Comparison of ENCODE assay signal across 20 cellular contexts in genomic region chr11:75576017-75576416, GRCh38. TPM values are rescaled to one million over a fixed set of nuclear protein-coding genes. Genes with fewer than 3 reads are reported as not detected.
DNase-seq lines count a peak whose midpoint lies in the region; ATAC-seq, FAIRE-seq and TF ChIP-seq lines count a peak whose summit lies in the region.
"Had no signal": no experiment of that assay in that cellular context is flagged by ENCODE, and none has a peak within 500 bp of the region (broad histone marks: within the 10 kb centered on the region; RNA-seq: fewer than 3 reads in every experiment).

No MANE protein-coding gene starts in this region.

- peaks cover 67% of the 10 kb centered on the region for H3F3A ChIP-seq in GM23248 (ENCODE audit: insufficient read depth)

- BruUV-seq in K562 (replicated peaks; lab: Mats Ljungman, UMichigan), result no TSS peak

- H3K27me3 Mint-ChIP-seq in CD4-positive, alpha-beta memory T cell, result peaks cover 0 to 2% of the 10 kb centered on the region in 2 donors
- H3K27me3 Mint-ChIP-seq: activated CD4-positive, alpha-beta T cell treated with anti-CD3 and anti-CD28 coated beads for 36 hours; activated naive CD4-positive, alpha-beta T cell treated with anti-CD3 and anti-CD28 coated beads, Interleukin-2, amount 50 U/mL, for 24 hours had no signal

- no peaks in the 10 kb centered on the region for H3K9me3 ChIP-seq in GM23248 (ENCODE audit: low read depth)
- no peaks in the 10 kb centered on the region for H3K9me3 ChIP-seq in K562 (replicated peaks; ENCODE audit: control insufficient read depth, insufficient read depth, low read depth, low read length)
- no peaks in the 10 kb centered on the region for H3K9me3 ChIP-seq in tibial nerve
- H3K9me3 ChIP-seq in CD4-positive, alpha-beta memory T cell (ENCODE audit: control insufficient read depth in 1 of 2, low read length in 2 of 2), result no peaks in the 10 kb centered on the region
- no peaks in the 10 kb centered on the region for H3K9me3 ChIP-seq in sigmoid colon
- H3K9me3 ChIP-seq: esophagus muscularis mucosa, MG63 had no signal

- H3K79me2 ChIP-seq in GM23248 (ENCODE audit: insufficient read depth) (peaks cover 13% of the 10 kb centered on the region), K562 (ENCODE audit: control insufficient read depth, insufficient read depth, low read length) (no peaks in the 10 kb centered on the region), mesendoderm (ENCODE audit: control insufficient read depth, insufficient read depth, low read length) (no peaks in the 10 kb centered on the region)

- no peak overlapping the region for H4K8ac ChIP-seq in mesendoderm (ENCODE audit: low read depth, low read length)

- in situ Hi-C loops in GM23248 (cut with MboI), result no loop called here
- in situ Hi-C loops in K562 (cut with MboI), result no loop called here

- no peak overlapping the region for H3K9ac ChIP-seq in GM23248
- H3K9ac ChIP-seq in K562 (ENCODE audit: insufficient read depth in 1 of 2, low read depth in 2 of 2, low read length in 2 of 2), result peak overlapping the region in 1 of 2 experiments; percentile 20; a peak in 1 of 4 replicates
- no peak overlapping the region for H3K9ac ChIP-seq in mesendoderm (ENCODE audit: low read length)

- H3K4me1 ChIP-seq in GM23248 (ENCODE audit: insufficient read depth) (0 out of 2 replicates have a peak, but pooled peaks cover 5% of the 10 kb centered on the region), K562 (replicated peaks in 1 of 2; ENCODE audit: control insufficient read depth in 2 of 2, insufficient read depth in 2 of 2, low read length in 2 of 2) (peaks cover 10 to 12% of the 10 kb centered on the region in 2 experiments; a peak in 4 of 5 replicates), mesendoderm (ENCODE audit: control insufficient read depth, low read depth, low read length) (no peaks in the 10 kb centered on the region), tibial nerve (peaks cover 0 to 25% (median 7%) of the 10 kb centered on the region in 4 donors), sigmoid colon (peaks cover 0 to 22% (median 16%) of the 10 kb centered on the region in 4 donors)
- H3K4me1 ChIP-seq in CD4-positive, alpha-beta memory T cell (ENCODE audit: insufficient read depth, low read length), result no peaks in the 10 kb centered on the region

- H3K4me3 ChIP-seq in GM23248 (no peak overlapping the region), K562 (no peak overlapping the region), mesendoderm (ENCODE audit: low read length) (no peak overlapping the region), tibial nerve (no peak overlapping the region), sigmoid colon (no peak overlapping the region)
- no peak overlapping the region for H3K4me3 ChIP-seq in CD4-positive, alpha-beta memory T cell (ENCODE audit: low read length in 2 of 2)
- H3K4me3 ChIP-seq: esophagus muscularis mucosa, GM12878, MG63 had no signal

- DNase-seq in GM23248 (no peak), K562 (ENCODE audit: extremely low read depth in 1 of 4, low spot score in 3 of 4) (no peak), mesendoderm (no peak), tibial nerve (ENCODE audit: low spot score in 2 of 2) (no peak), HCEC 1CT (no peak), sigmoid colon (no peak)
- no peak for DNase-seq in CD4-positive, alpha-beta memory T cell
- DNase-seq: DMS79; effector memory CD4-positive, alpha-beta T cell; glutamatergic neuron; NCI-H1436; stimulated activated CD4-positive, alpha-beta T cell treated with anti-CD3 and anti-CD28 coated beads, Interleukin-4, amount 100 ng/mL, for 4 hours had no signal

- H3K56ac ChIP-seq in mesendoderm (ENCODE audit: low read length), result peak overlapping the region; percentile 9

- no peak overlapping the region for H3K18ac ChIP-seq in mesendoderm (ENCODE audit: low read length)

- WGBS in GM23248 (ENCODE audit: low coverage in 1 of 2, low lambda C conversion rate in 2 of 2, missing lambda C conversion rate in 2 of 2), 2 experiments, result 64 to 69% methylated on average over 6 of the region's 6 CpGs
- WGBS in K562 (ENCODE audit: insufficient coverage, low coverage, missing lambda C conversion rate), result 72% methylated on average over 3 of the region's 6 CpGs
- WGBS in mesendoderm (ENCODE audit: extremely low coverage, insufficient coverage, low lambda C conversion rate), result no CpG with 5 or more reads among the region's 6 CpGs
- WGBS in tibial nerve, 2 donors, result 70 to 78% methylated on average over 6 of the region's 6 CpGs
- 86 to 88% methylated on average over 6 of the region's 6 CpGs for WGBS in sigmoid colon, 2 donors

- intact Hi-C loops in K562 (cut with micrococcal nuclease) (no loop called here), sigmoid colon (cut with DNase I) (no loop called here)
- intact Hi-C loops in CD4-positive, alpha-beta memory T cell (cut with micrococcal nuclease), result loop anchor here (2.0 kb wide), 1 partner anchor 131 kb away; no protein-coding TSS in a partner anchor

- H3K4me1 Mint-ChIP-seq in CD4-positive, alpha-beta memory T cell, result no peaks in the 10 kb centered on the region
- H3K4me1 Mint-ChIP-seq: activated CD4-positive, alpha-beta T cell treated with anti-CD3 and anti-CD28 coated beads for 36 hours had no signal

- no peak overlapping the region for H2AFZ ChIP-seq in GM23248
- no peak overlapping the region for H2AFZ ChIP-seq in K562 (ENCODE audit: low read depth, low read length)

- no peaks in the 10 kb centered on the region for H3K9me2 ChIP-seq in GM23248 (ENCODE audit: insufficient read depth)

- CTCF ChIA-PET in K562 (lab: Yijun Ruan, JAX; ENCODE audit: low intra/inter-chr PET ratio), result no interaction called here
- CTCF ChIA-PET in CD4-positive, alpha-beta memory T cell (lab: Charles Lee; ENCODE audit: partially characterized antibody), result interaction anchor here (0.6 to 4.1 kb wide), 14 partner anchors 11 to 1207 kb away, joined by 3 to 28 read pairs (median 3); no protein-coding TSS in a partner anchor

- no peak overlapping the region for H4K5ac ChIP-seq in mesendoderm (ENCODE audit: low read length)

- H3K27ac ChIP-seq in GM23248 (peak overlapping the region; percentile 56), K562 (ENCODE audit: extremely low read depth, low read depth, low read length) (no peak overlapping the region), mesendoderm (ENCODE audit: low read depth, low read length) (no peak overlapping the region), tibial nerve (peak overlapping the region in 3 of 4 donors; percentile 54 to 84 (median 62)), sigmoid colon (peak overlapping the region in 1 of 4 donors; percentile 48)
- H3K27ac ChIP-seq in CD4-positive, alpha-beta memory T cell (ENCODE audit: low read depth, low read length), result no peak overlapping the region

- ATAC-seq in K562, result no peak

- H3K36me3 ChIP-seq in GM23248 (ENCODE audit: low read depth) (peaks cover 32% of the 10 kb centered on the region), K562 (ENCODE audit: control insufficient read depth, insufficient read depth, low read length) (peaks cover 23% of the 10 kb centered on the region; the same call in 2 of the 3 replicates), mesendoderm (ENCODE audit: control insufficient read depth, insufficient read depth, low read length) (peaks cover 23% of the 10 kb centered on the region), tibial nerve (peaks cover 0 to 32% (median 6%) of the 10 kb centered on the region in 3 donors), sigmoid colon (peaks cover under 1 to 31% (median 26%) of the 10 kb centered on the region in 4 donors)
- H3K36me3 ChIP-seq in CD4-positive, alpha-beta memory T cell (ENCODE audit: insufficient read depth, low read length), result peaks cover 12% of the 10 kb centered on the region

- TF ChIP-seq EP300 in K562 (IDR thresholded peaks at IDR 0.05; ENCODE audit: low read length) (no peak), tibial nerve (IDR thresholded peaks at IDR 0.05) (no peak), sigmoid colon (IDR thresholded peaks at IDR 0.05) (no peak)

- no peak overlapping the region for H3K4me2 ChIP-seq in GM23248 (ENCODE audit: unreplicated experiment)
- H3K4me2 ChIP-seq in K562 (ENCODE audit: insufficient read depth, low read length), result no peak overlapping the region
- no peak overlapping the region for H3K4me2 ChIP-seq in mesendoderm (ENCODE audit: low read length)

- TF ChIP-seq POLR2A in K562 (conservative IDR thresholded peaks at IDR 0.05), result no peak
- no peak for TF ChIP-seq POLR2A in tibial nerve (IDR thresholded peaks at IDR 0.05)
- no peak for TF ChIP-seq POLR2A in sigmoid colon (IDR thresholded peaks at IDR 0.05)

- no peaks in the 10 kb centered on the region for H3K79me1 ChIP-seq in mesendoderm (ENCODE audit: low read length)

- no peak for FAIRE-seq in K562 (lab: Jason Lieb, UNC)
- FAIRE-seq: GM12878, TTC549 had no signal

- no peak overlapping the region for H2BK120ac ChIP-seq in mesendoderm (ENCODE audit: low read depth, low read length)

- TF ChIP-seq CTCF in K562 (IDR thresholded peaks at IDR 0.05 in 2 of 3, conservative IDR thresholded peaks at IDR 0.05 in 1 of 3; ENCODE audit: insufficient read depth in 2 of 3, low read depth in 1 of 3, low read length in 3 of 3), result no peak
- TF ChIP-seq CTCF in tibial nerve (IDR thresholded peaks at IDR 0.05), result no peak
- TF ChIP-seq CTCF in sigmoid colon (IDR thresholded peaks at IDR 0.05), result no peak

- no peaks in the 10 kb centered on the region for H3K9me3 Mint-ChIP-seq in CD4-positive, alpha-beta memory T cell
- H3K9me3 Mint-ChIP-seq: activated naive CD4-positive, alpha-beta T cell treated with anti-CD3 and anti-CD28 coated beads, Interleukin-2, amount 50 U/mL, for 24 hours; H9 had no signal

- peaks cover 7 to 22% of the 10 kb centered on the region in 2 donors for H3K36me3 Mint-ChIP-seq in CD4-positive, alpha-beta memory T cell

- H3K9me1 ChIP-seq in K562 (ENCODE audit: control insufficient read depth, insufficient read depth, low read length), result no peaks in the 10 kb centered on the region

- peak overlapping the region in 1 of 7 donors; percentile 24 for H3K27ac Mint-ChIP-seq in CD4-positive, alpha-beta memory T cell
- H3K27ac Mint-ChIP-seq: activated CD4-positive, alpha-beta T cell treated with anti-CD3 and anti-CD28 coated beads for 36 hours; activated naive CD4-positive, alpha-beta T cell treated with anti-CD3 and anti-CD28 coated beads, Interleukin-2, amount 50 U/mL, for 24 hours had no signal

- no peak overlapping the region for H2AK5ac ChIP-seq in mesendoderm (ENCODE audit: low read length)

- TF ChIP-seq RAD21 in K562 (CRISPR knock-in tag; conservative IDR thresholded peaks at IDR 0.05 in 1 of 2, IDR thresholded peaks at IDR 0.05 in 1 of 2), result no peak

- no peak overlapping the region for H2BK5ac ChIP-seq in mesendoderm (ENCODE audit: low read length)

- H2BK15ac ChIP-seq in mesendoderm (replicated peaks; ENCODE audit: low read depth), result no peak overlapping the region

- POLR2A ChIA-PET in K562 (lab: Yijun Ruan, JAX), result interaction anchor here (0.6 to 8.8 kb wide), 5 partner anchors 14 to 94 kb away, joined by 3 to 115 read pairs (median 6); partner anchors contain the start of gene SERPINH1
- POLR2A ChIA-PET in CD4-positive, alpha-beta memory T cell (lab: Charles Lee; ENCODE audit: partially characterized antibody), result no interaction called here

- H4K20me1 ChIP-seq in GM23248 (ENCODE audit: insufficient read depth), result peaks cover 9% of the 10 kb centered on the region; the same call in 1 of the 2 replicates
- H4K20me1 ChIP-seq in K562 (replicated peaks; ENCODE audit: control insufficient read depth, insufficient read depth, low read length), result no peaks in the 10 kb centered on the region

- no peak overlapping the region for H3K4ac ChIP-seq in mesendoderm (ENCODE audit: low read depth, low read length)

- no peak overlapping the region for H3K4me3 Mint-ChIP-seq in CD4-positive, alpha-beta memory T cell
- H3K4me3 Mint-ChIP-seq: activated CD4-positive, alpha-beta T cell treated with anti-CD3 and anti-CD28 coated beads for 36 hours; activated naive CD4-positive, alpha-beta T cell treated with anti-CD3 and anti-CD28 coated beads, Interleukin-2, amount 50 U/mL, for 24 hours; H9 had no signal

- H3K23ac ChIP-seq in mesendoderm (ENCODE audit: low read length), result no peak overlapping the region

- H3K27me3 ChIP-seq in GM23248 (replicated peaks; ENCODE audit: insufficient read depth) (no peaks in the 10 kb centered on the region), K562 (ENCODE audit: control insufficient read depth in 2 of 2, insufficient read depth in 2 of 2, low read length in 2 of 2) (no peaks in the 10 kb centered on the region), mesendoderm (ENCODE audit: insufficient read depth, low read length, poor library complexity) (no peaks in the 10 kb centered on the region), tibial nerve (no peaks in the 10 kb centered on the region), sigmoid colon (no peaks in the 10 kb centered on the region)
- H3K27me3 ChIP-seq in CD4-positive, alpha-beta memory T cell (ENCODE audit: insufficient read depth, low read length), result no peaks in the 10 kb centered on the region
- H3K27me3 ChIP-seq: esophagus muscularis mucosa, MG63 had no signal

RNA-seq across cellular contexts. Expression of gene SERPINH1, which starts 14.0 kb away (rescaled TPM):
- total RNA-seq in GM23248 (2014; rRNA removed; shearing (Covaris generic)), result 1,790 and 1,872 TPM in 2 replicates
- 520 and 559 TPM in 2 replicates for polyA plus RNA-seq in GM23248 (2016; fragmentation: Nextera tagmentation; extraction: Ambion mirVana)
- total RNA-seq in K562 (2011; cell fraction: chromatin; rRNA removed; ENCODE audit: low replicate concordance), result 53.1 and 136 TPM in 2 replicates
- total RNA-seq in K562 (2011; cell fraction: nucleolus; rRNA removed), result 186 and 237 TPM in 2 replicates
- 128 and 144 TPM in 2 replicates for total RNA-seq in K562 (2011; cell fraction: nucleoplasm; rRNA removed)
- 67.9 and 85.8 TPM in 2 replicates for total RNA-seq in K562 (2014; rRNA removed)
- total RNA-seq in K562 (2014; rRNA removed; fragmentation: Illumina TruSeq; extraction: Trizol), result 30.3 and 44.1 TPM in 2 replicates
- total RNA-seq in K562 (2015; rRNA removed; fragmentation: Illumina TruSeq; extraction: Trizol), result 78.5 and 87.1 TPM in 2 replicates
- total RNA-seq in K562 (2021), result 106 and 115 TPM in 2 replicates
- 45.5 and 123 TPM in 2 replicates for polyA plus RNA-seq in K562 (2011; rRNA removed)
- 84.3 and 156 TPM in 2 replicates for polyA plus RNA-seq in K562 (2011; cell fraction: cytosol; rRNA removed)
- 79.5 and 81.7 TPM in 2 replicates for polyA plus RNA-seq in K562 (2011; cell fraction: nucleus; rRNA removed)
- 148 and 286 TPM in 2 replicates for polyA plus RNA-seq in K562 (2012)
- 95.0 and 102 TPM in 2 replicates for polyA plus RNA-seq in K562 (2014; fragmentation: Illumina TruSeq; extraction: Trizol)
- 1 to 10 TPM; 2.8 to 6.8 TPM for polyA plus RNA-seq in K562 (2014; fragmentation: Nextera tagmentation; extraction: Ambion mirVana)
- polyA plus RNA-seq in K562 (2014; rRNA removed), result 67.8 and 77.9 TPM in 2 replicates
- 24.5 and 38.2 TPM in 2 replicates for polyA minus RNA-seq in K562 (2011; rRNA and poly(A)+ RNA removed)
- polyA minus RNA-seq in K562 (2011; cell fraction: cytosol; rRNA and poly(A)+ RNA removed), result 53.3 and 105 TPM in 2 replicates
- 27.3 and 51.1 TPM in 2 replicates for polyA minus RNA-seq in K562 (2011; cell fraction: nucleus; rRNA and poly(A)+ RNA removed)
- 398 TPM for polyA plus RNA-seq in mesendoderm (2013, experiment 1 of 2)
- 396 TPM for polyA plus RNA-seq in mesendoderm (2013, experiment 2 of 2)
- 100 to 1,000 TPM; 151 to 358 (median 184) TPM for total RNA-seq in tibial nerve
- total RNA-seq in CD4-positive, alpha-beta memory T cell, result 10 to 100 TPM; 15.6 to 16.2 TPM
- 1 to 10 TPM; 1.1 to 7.1 TPM for polyA plus RNA-seq in CD4-positive, alpha-beta memory T cell
- total RNA-seq in sigmoid colon, result 100 to 1,000 TPM; 151 to 201 (median 172) TPM
- polyA plus RNA-seq in sigmoid colon, result 10 to 100 TPM; 12.0 to 57.1 (median 17.6) TPM
- total RNA-seq: OCI-LY7 had no signal

RNA-seq across cellular contexts. Expression of gene GDPD5, which starts 50.3 kb away (rescaled TPM):
- 7.0 and 10.7 TPM in 2 replicates for total RNA-seq in GM23248 (2014; rRNA removed; shearing (Covaris generic))
- polyA plus RNA-seq in GM23248 (2016; fragmentation: Nextera tagmentation; extraction: Ambion mirVana), result 3.4 and 5.6 TPM in 2 replicates
- total RNA-seq in K562 (2011; cell fraction: chromatin; rRNA removed; ENCODE audit: low replicate concordance), result 57.8 and 141 TPM in 2 replicates
- 58.7 and 66.9 TPM in 2 replicates for total RNA-seq in K562 (2011; cell fraction: nucleolus; rRNA removed)
- total RNA-seq in K562 (2011; cell fraction: nucleoplasm; rRNA removed), result 57.6 and 71.8 TPM in 2 replicates
- total RNA-seq in K562 (2014; rRNA removed), result 9.8 and 14.2 TPM in 2 replicates
- total RNA-seq in K562 (2014; rRNA removed; fragmentation: Illumina TruSeq; extraction: Trizol), result 2.8 and 2.9 TPM in 2 replicates
- 6.1 and 6.5 TPM in 2 replicates for total RNA-seq in K562 (2015; rRNA removed; fragmentation: Illumina TruSeq; extraction: Trizol)
- total RNA-seq in K562 (2021), result 19.0 and 27.3 TPM in 2 replicates
- 8.0 and 11.8 TPM in 2 replicates for polyA plus RNA-seq in K562 (2011; rRNA removed)
- polyA plus RNA-seq in K562 (2011; cell fraction: cytosol; rRNA removed), result 7.2 and 13.1 TPM in 2 replicates
- 47.6 and 80.4 TPM in 2 replicates for polyA plus RNA-seq in K562 (2011; cell fraction: nucleus; rRNA removed)
- 11.7 and 25.1 TPM in 2 replicates for polyA plus RNA-seq in K562 (2012)
- polyA plus RNA-seq in K562 (2014; fragmentation: Illumina TruSeq; extraction: Trizol), result 8.7 and 11.9 TPM in 2 replicates
- polyA plus RNA-seq in K562 (2014; fragmentation: Nextera tagmentation; extraction: Ambion mirVana), result under 1 TPM; 0.32 to 0.41 TPM
- polyA plus RNA-seq in K562 (2014; rRNA removed), result 17.0 and 20.4 TPM in 2 replicates
- polyA minus RNA-seq in K562 (2011; rRNA and poly(A)+ RNA removed), result 4.6 and 5.0 TPM in 2 replicates
- polyA minus RNA-seq in K562 (2011; cell fraction: cytosol; rRNA and poly(A)+ RNA removed), result 7.2 and 15.1 TPM in 2 replicates
- polyA minus RNA-seq in K562 (2011; cell fraction: nucleus; rRNA and poly(A)+ RNA removed), result 18.5 and 19.8 TPM in 2 replicates
- polyA plus RNA-seq in mesendoderm (2013, experiment 1 of 2), result 10.9 TPM
- 11.4 TPM for polyA plus RNA-seq in mesendoderm (2013, experiment 2 of 2)
- 100 to 1,000 TPM in 2 of 4 donors, 10 to 100 TPM in 2; 92.2 to 122 (median 101) TPM for total RNA-seq in tibial nerve
- total RNA-seq in CD4-positive, alpha-beta memory T cell, result 100 to 1,000 TPM; 141 to 160 TPM
- 10 to 100 TPM; 11.0 to 30.0 TPM for polyA plus RNA-seq in CD4-positive, alpha-beta memory T cell
- 1 to 10 TPM; 4.3 to 7.5 (median 5.8) TPM for total RNA-seq in sigmoid colon
- polyA plus RNA-seq in sigmoid colon, result 1 to 10 TPM in 2 of 3 donors, not detected in 1; 2.4 to 8.1 TPM

Comparison
In these comparisons a context has a peak if more than half of its experiments do, and no peak if none do; other contexts are left out.
1. H3K27ac ChIP-seq: peak in GM23248 (single experiment) and tibial nerve (3 of 4); none in K562 (single experiment), mesendoderm (single experiment) and CD4-positive, alpha-beta memory T cell (single experiment).